Comparison of ENCODE assay signal across 21 cellular contexts in genomic region chr4:71029504-71029903, GRCh38.
"Had no signal": no experiment of that assay in that cellular context is flagged by ENCODE, and none has a peak within 500 bp of the region (broad histone marks: within the 10 kb centered on the region; RNA-seq: fewer than 3 reads in every experiment).

No MANE protein-coding gene starts in this region.

- H3K27ac ChIP-seq: body of pancreas, epithelial cell of prostate, foreskin keratinocyte, parathyroid adenoma, right lobe of liver, tibial nerve, uterus had no signal

- ATAC-seq: activated naive CD4-positive, alpha-beta T cell treated with anti-CD3 and anti-CD28 coated beads, Interleukin-2, amount 50 U/mL, for 72 hours; body of pancreas; foreskin keratinocyte; left cardiac atrium; naive thymus-derived CD4-positive, alpha-beta T cell; right lobe of liver; T-cell had no signal

- H3K4me3 ChIP-seq: body of pancreas, right lobe of liver, tibial nerve, uterus had no signal

- H3K27ac Mint-ChIP-seq: activated naive CD4-positive, alpha-beta T cell treated with anti-CD3 and anti-CD28 coated beads, Interleukin-2, amount 50 U/mL, for 72 hours; stimulated activated naive CD8-positive, alpha-beta T cell treated with anti-CD3 and anti-CD28 coated beads, Interleukin-15, Interleukin-2, amounts not matched to agents 100 ng/mL and 50 ng/mL, for 24 hours; T-cell had no signal

- H3K27me3 Mint-ChIP-seq: naive thymus-derived CD4-positive, alpha-beta T cell; stimulated activated naive CD8-positive, alpha-beta T cell treated with anti-CD3 and anti-CD28 coated beads, Interleukin-15, Interleukin-2, amounts not matched to agents 100 ng/mL and 50 ng/mL, for 24 hours; T-cell had no signal

- H3K9ac ChIP-seq: parathyroid adenoma had no signal

- H3K4me1 ChIP-seq: foreskin keratinocyte, parathyroid adenoma, uterus had no signal

- H3K79me2 ChIP-seq: parathyroid adenoma had no signal

- H3K36me3 ChIP-seq: right lobe of liver, uterus had no signal

- H3K4me3 Mint-ChIP-seq: naive thymus-derived CD4-positive, alpha-beta T cell; stimulated activated naive CD8-positive, alpha-beta T cell treated with anti-CD3 and anti-CD28 coated beads, Interleukin-15, Interleukin-2, amounts not matched to agents 100 ng/mL and 50 ng/mL, for 24 hours; T-cell had no signal

- H3K9me3 Mint-ChIP-seq: activated naive CD4-positive, alpha-beta T cell treated with anti-CD3 and anti-CD28 coated beads, Interleukin-2, amount 50 U/mL, for 72 hours; naive thymus-derived CD4-positive, alpha-beta T cell; stimulated activated naive CD8-positive, alpha-beta T cell treated with anti-CD3 and anti-CD28 coated beads, Interleukin-15, Interleukin-2, amounts not matched to agents 100 ng/mL and 50 ng/mL, for 24 hours; T-cell had no signal

- H2AFZ ChIP-seq: parathyroid adenoma had no signal

- H3K27me3 ChIP-seq: body of pancreas, foreskin keratinocyte, right lobe of liver, tibial nerve, uterus had no signal

- DNase-seq: activated CD4-positive, alpha-beta T cell treated with anti-CD3 and anti-CD28 coated beads, Interleukin-2, amount 50 U/mL, for 1 hour; activated CD8-positive, alpha-beta memory T cell treated with anti-CD3 and anti-CD28 coated beads, Interleukin-2, amount 50 U/mL, for 4 hours; activated effector memory CD4-positive, alpha-beta T cell treated with anti-CD3 and anti-CD28 coated beads, Interleukin-2, amount 50 U/mL, for 16 hours; activated T-cell treated with anti-CD3 and anti-CD28 coated beads, Interleukin-2, amount 50 U/mL, for 48 hours; body of pancreas; foreskin keratinocyte; left cardiac atrium; mesenchymal stem cell; naive thymus-derived CD4-positive, alpha-beta T cell; right lobe of liver; small intestine; stimulated activated CD4-positive, alpha-beta T cell treated with anti-CD3 and anti-CD28 coated beads, Interleukin-15, amount 100 ng/mL, for 24 hours; stimulated activated CD4-positive, alpha-beta T cell treated with anti-CD3 and anti-CD28 coated beads, Interleukin-2, amount 100 ng/mL, for 48 hours; T-cell; T-helper 9 cell; uterus had no signal

- H3K9me3 ChIP-seq: body of pancreas, right lobe of liver, tibial nerve, uterus had no signal
